Comparison of ENCODE assay signal across 32 cellular contexts in the genomic region with DNA sequence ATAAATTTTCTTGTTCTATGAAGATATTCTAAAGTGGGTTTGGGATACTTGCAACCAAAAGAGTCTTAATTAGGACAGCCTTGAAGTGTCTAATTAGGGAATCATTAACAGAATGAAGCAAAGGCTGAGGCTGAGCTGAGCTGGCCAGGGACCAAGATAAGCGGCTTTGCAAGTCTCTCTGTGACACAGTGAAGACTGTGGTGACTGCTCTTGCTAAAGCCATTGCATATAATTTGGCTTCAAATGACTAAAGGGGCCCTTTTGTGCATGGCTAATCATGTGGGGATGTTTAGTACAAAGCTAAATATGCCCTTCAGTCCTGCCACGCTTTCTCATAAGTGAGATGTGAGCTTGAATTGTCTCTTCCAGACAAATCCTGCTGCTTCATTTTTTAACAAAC. TPM values are rescaled to one million over a fixed set of nuclear protein-coding genes. Genes with fewer than 3 reads are reported as not detected.
DNase-seq lines count a peak whose midpoint lies in the region; ATAC-seq, FAIRE-seq and TF ChIP-seq lines count a peak whose summit lies in the region.
"Had no signal": no experiment of that assay in that cellular context is flagged by ENCODE, and none has a peak within 500 bp of the region (broad histone marks: within the 10 kb centered on the region; RNA-seq: fewer than 3 reads in every experiment).

No MANE protein-coding gene starts in this region.

- H3K4me1 ChIP-seq in GM12878 (ENCODE audit: control insufficient read depth, insufficient read depth, low read length), result no peaks in the 10 kb centered on the region
- H3K4me1 ChIP-seq: HAP-1 had no signal

- in situ Hi-C loops in GM12878 (cut with MboI), result loop anchor here (10.0 kb wide), 1 partner anchor 613 kb away; no protein-coding TSS in a partner anchor

- H4K20me1 ChIP-seq in GM12878 (ENCODE audit: control insufficient read depth, insufficient read depth), result no peaks in the 10 kb centered on the region

- no peak overlapping the region for H2AFZ ChIP-seq in GM12878 (ENCODE audit: control insufficient read depth, low read depth, low read length)
- H2AFZ ChIP-seq: GM23248 had no signal

- H3K4me2 ChIP-seq in GM12878 (ENCODE audit: control insufficient read depth, insufficient read depth), result no peak overlapping the region
- H3K4me2 ChIP-seq: A549 had no signal

- intact Hi-C loops in GM12878 (cut with micrococcal nuclease; ENCODE audit: unreplicated experiment), result loop anchor here (10.0 kb wide), 3 partner anchors 583 to 1063 kb away; no protein-coding TSS in a partner anchor
- intact Hi-C loops in activated T-helper 2 cell treated with anti-CD3 and anti-CD28 coated beads, Interferon-gamma antibody, Interleukin-2, Interleukin-4, amounts not matched to agents 10 μg/mL and 5 μg/mL and 100 μg/mL, durations not matched to agents 14 hours and 24 hours and 36 hours (cut with micrococcal nuclease), result loop anchor here (5.0 to 10.0 kb wide), 5 partner anchors 186 to 1446 kb away; partner anchors contain the start of genes HHIP and MMAA

- no peaks in the 10 kb centered on the region for H3K79me2 ChIP-seq in GM12878 (ENCODE audit: control insufficient read depth, insufficient read depth, low read length)

- H3K4me3 ChIP-seq in GM12878, result no peak overlapping the region
- H3K4me3 ChIP-seq: A549, GM23248, HAP-1, SJSA1 had no signal

- no peak overlapping the region for H3K27ac Mint-ChIP-seq in activated T-helper 2 cell treated with anti-CD3 and anti-CD28 coated beads, Interferon-gamma antibody, Interleukin-2, Interleukin-4, amounts not matched to agents 10 μg/mL and 5 μg/mL and 100 μg/mL, durations not matched to agents 14 hours and 24 hours and 36 hours
- no peak overlapping the region for H3K27ac Mint-ChIP-seq in activated naive CD4-positive, alpha-beta T cell treated with anti-CD3 and anti-CD28 coated beads, Interleukin-2, amount 10 ng/mL, durations not matched to agents 7 days and 5 days
- H3K27ac Mint-ChIP-seq: CD4-positive, alpha-beta memory T cell; HFFc6 had no signal

- no peak overlapping the region for H3K27ac ChIP-seq in GM12878 (ENCODE audit: control insufficient read depth, insufficient read depth)
- H3K27ac ChIP-seq: A549, GM23248, SJSA1 had no signal

- WGBS in GM12878 (ENCODE audit: insufficient coverage, insufficient replicate concordance, low lambda C conversion rate, missing lambda C conversion rate), result 0% methylated on average over 2 of the region's 2 CpGs

- H3K9ac ChIP-seq in GM12878 (ENCODE audit: control insufficient read depth, insufficient read depth, low read length), result no peak overlapping the region
- H3K9ac ChIP-seq: GM23248 had no signal

- POLR2A ChIA-PET in GM12878 (lab: Charles Lee), result no interaction called here

- FAIRE-seq in D721Med (lab: Jason Lieb, UNC) (peak; percentile 71), GM12878 (lab: Jason Lieb, UNC) (no peak)
- FAIRE-seq: A549, GM18507, HTR-8/SVneo had no signal

- peaks cover 19% of the 10 kb centered on the region for H3K27me3 Mint-ChIP-seq in activated T-helper 2 cell treated with anti-CD3 and anti-CD28 coated beads, Interferon-gamma antibody, Interleukin-2, Interleukin-4, amounts not matched to agents 10 μg/mL and 5 μg/mL and 100 μg/mL, durations not matched to agents 14 hours and 24 hours and 36 hours (ENCODE audit: low read depth)
- H3K27me3 Mint-ChIP-seq in activated naive CD4-positive, alpha-beta T cell treated with anti-CD3 and anti-CD28 coated beads, Interleukin-2, amount 10 ng/mL, durations not matched to agents 7 days and 5 days, result no peaks in the 10 kb centered on the region

- no TSS peak for BruUV-seq in GM12878 (replicated peaks; lab: Mats Ljungman, UMichigan)

- CTCF ChIA-PET in GM12878 (lab: Yijun Ruan, JAX), result interaction anchor here (0.8 kb wide), 1 partner anchor 889 kb away, joined by 3 read pairs; no protein-coding TSS in a partner anchor
- CTCF ChIA-PET in activated naive CD4-positive, alpha-beta T cell treated with anti-CD3 and anti-CD28 coated beads, Interleukin-2, amount 10 ng/mL, durations not matched to agents 7 days and 5 days (lab: Charles Lee), result no interaction called here

- H3K36me3 ChIP-seq in GM12878 (ENCODE audit: control insufficient read depth in 2 of 2, insufficient read depth in 2 of 2, low read length in 1 of 2), result no peaks in the 10 kb centered on the region
- H3K36me3 ChIP-seq: HAP-1, SJSA1 had no signal

- no peaks in the 10 kb centered on the region; a peak in 1 of 4 replicates for H3K27me3 ChIP-seq in GM12878 (replicated peaks in 1 of 2; ENCODE audit: control insufficient read depth in 2 of 2, insufficient read depth in 2 of 2, low read length in 1 of 2)
- H3K27me3 ChIP-seq: SJSA1 had no signal

- DNase-seq in D721Med (ENCODE audit: insufficient read length, low spot score) (no peak), GM12878 (ENCODE audit: low read depth, low spot score) (no peak), kidney tubule cell (ENCODE audit: low spot score) (peak; percentile 77), retina (peak; percentile 34)
- DNase-seq in stimulated activated CD4-positive, alpha-beta T cell treated with anti-CD3 and anti-CD28 coated beads, Interleukin-2, amount 100 ng/mL, for 48 hours, result no peak
- DNase-seq in activated T-helper 2 cell treated with anti-CD3 and anti-CD28 coated beads, Interferon-gamma antibody, Interleukin-2, Interleukin-4, amounts not matched to agents 10 μg/mL and 5 μg/mL and 100 μg/mL, durations not matched to agents 14 hours and 24 hours and 36 hours (ENCODE audit: low spot score), result no peak
- DNase-seq in activated naive CD4-positive, alpha-beta T cell treated with anti-CD3 and anti-CD28 coated beads, Interleukin-2, amount 10 ng/mL, durations not matched to agents 7 days and 5 days, result no peak
- DNase-seq: AML-193; C1 segment of cervical spinal cord; CD4-positive, alpha-beta memory T cell; COR-L47; DMS79 treated with DMSO at 0.1 percent for 48 hours; GF-D8; GM23248; HFFc6; KBM-7; MV-4-11; NCI-H1105; NCI-H1436 treated with DMSO at 0.1 percent for 48 hours; NCI-H187 treated with DMSO at 0.1 percent for 48 hours; NCI-H446; NCI-H524 treated with DMSO at 0.1 percent for 48 hours; NCI-H774; Right ventricle myocardium superior; RPMI8226 had no signal

- TF ChIP-seq RAD21 in GM12878 (IDR thresholded peaks at IDR 0.05; ENCODE audit: insufficient read depth, low read depth, low read length), result no peak

- no peaks in the 10 kb centered on the region for H3K9me3 Mint-ChIP-seq in activated T-helper 2 cell treated with anti-CD3 and anti-CD28 coated beads, Interferon-gamma antibody, Interleukin-2, Interleukin-4, amounts not matched to agents 10 μg/mL and 5 μg/mL and 100 μg/mL, durations not matched to agents 14 hours and 24 hours and 36 hours
- H3K9me3 Mint-ChIP-seq in activated naive CD4-positive, alpha-beta T cell treated with anti-CD3 and anti-CD28 coated beads, Interleukin-2, amount 10 ng/mL, durations not matched to agents 7 days and 5 days, result no peaks in the 10 kb centered on the region
- H3K9me3 Mint-ChIP-seq: CD4-positive, alpha-beta memory T cell; HFFc6 had no signal

- RAD21 ChIA-PET in GM12878 (lab: Charles Lee; ENCODE audit: unreplicated experiment), result no interaction called here

- SMC1A ChIA-PET in GM12878 (lab: Charles Lee; ENCODE audit: uncharacterized antibody, unreplicated experiment), result no interaction called here

- no peaks in the 10 kb centered on the region for H3K36me3 Mint-ChIP-seq in activated T-helper 2 cell treated with anti-CD3 and anti-CD28 coated beads, Interferon-gamma antibody, Interleukin-2, Interleukin-4, amounts not matched to agents 10 μg/mL and 5 μg/mL and 100 μg/mL, durations not matched to agents 14 hours and 24 hours and 36 hours (ENCODE audit: low read depth)
- H3K36me3 Mint-ChIP-seq in activated naive CD4-positive, alpha-beta T cell treated with anti-CD3 and anti-CD28 coated beads, Interleukin-2, amount 10 ng/mL, durations not matched to agents 7 days and 5 days, result no peaks in the 10 kb centered on the region
- H3K36me3 Mint-ChIP-seq: CD4-positive, alpha-beta memory T cell had no signal

- H3K4me3 Mint-ChIP-seq in activated T-helper 2 cell treated with anti-CD3 and anti-CD28 coated beads, Interferon-gamma antibody, Interleukin-2, Interleukin-4, amounts not matched to agents 10 μg/mL and 5 μg/mL and 100 μg/mL, durations not matched to agents 14 hours and 24 hours and 36 hours (ENCODE audit: low read depth), result no peak overlapping the region
- no peak overlapping the region for H3K4me3 Mint-ChIP-seq in activated naive CD4-positive, alpha-beta T cell treated with anti-CD3 and anti-CD28 coated beads, Interleukin-2, amount 10 ng/mL, durations not matched to agents 7 days and 5 days
- H3K4me3 Mint-ChIP-seq: CD4-positive, alpha-beta memory T cell; HFFc6 had no signal

- no peak for TF ChIP-seq CTCF in D721Med (IDR thresholded peaks at IDR 0.05; ENCODE audit: insufficient read depth, missing control alignments)
- no peak for TF ChIP-seq CTCF in GM12878 (IDR thresholded peaks at IDR 0.05 in 2 of 3, conservative IDR thresholded peaks at IDR 0.05 in 1 of 3; ENCODE audit: control insufficient read depth in 2 of 3, extremely low read depth in 1 of 3, insufficient read depth in 1 of 3, low read depth in 3 of 3, low read length in 3 of 3)

- peaks cover 10% of the 10 kb centered on the region for H3K4me1 Mint-ChIP-seq in activated T-helper 2 cell treated with anti-CD3 and anti-CD28 coated beads, Interferon-gamma antibody, Interleukin-2, Interleukin-4, amounts not matched to agents 10 μg/mL and 5 μg/mL and 100 μg/mL, durations not matched to agents 14 hours and 24 hours and 36 hours (ENCODE audit: low read depth)
- H3K4me1 Mint-ChIP-seq in activated naive CD4-positive, alpha-beta T cell treated with anti-CD3 and anti-CD28 coated beads, Interleukin-2, amount 10 ng/mL, durations not matched to agents 7 days and 5 days, result peaks cover 13% of the 10 kb centered on the region

- peak; percentile 41; the same call in 2 of the 3 replicates for ATAC-seq in GM12878
- ATAC-seq: A549 had no signal

- no peak for TF ChIP-seq EP300 in GM12878 (IDR thresholded peaks at IDR 0.05; ENCODE audit: borderline replicate concordance in 1 of 2, control insufficient read depth in 1 of 2, low read depth in 2 of 2, low read length in 2 of 2)

- H3K9me3 ChIP-seq in GM12878 (replicated peaks; ENCODE audit: control insufficient read depth, insufficient read depth, low read length), result no peaks in the 10 kb centered on the region
- H3K9me3 ChIP-seq: A549, HAP-1, SJSA1 had no signal

- TF ChIP-seq POLR2A in GM12878 (IDR thresholded peaks at IDR 0.05; ENCODE audit: low read depth, low read length), result no peak

RNA-seq across cellular contexts. Expression of gene GYPA, which starts 31.2 kb away (rescaled TPM):
- not detected in 2 replicates for total RNA-seq in GM12878 (2013; cell fraction: nucleolus; rRNA removed)
- total RNA-seq in GM12878 (2014; rRNA removed) (not detected in 2 replicates), GM12878 (2014; rRNA removed; fragmentation: Illumina TruSeq; extraction: Trizol) (not detected in 2 replicates), GM12878 (2021) (not detected in 2 replicates)
- not detected for polyA plus RNA-seq in GM12878 (2011; ENCODE audit: low read depth)
- polyA plus RNA-seq in GM12878 (2011; rRNA removed) (not detected in 2 replicates), GM12878 (2014; fragmentation: Illumina TruSeq; extraction: Trizol) (not detected in 2 replicates), GM12878 (2014; fragmentation: Nextera tagmentation; extraction: Ambion mirVana) (not detected), GM12878 (2014; rRNA removed) (not detected in 2 replicates), GM12878 (2016; fragmentation: Nextera tagmentation; extraction: Ambion mirVana) (not detected)
- polyA plus RNA-seq in GM12878 (2011; cell fraction: cytosol; rRNA removed), result not detected in 2 replicates
- not detected in 2 replicates for polyA plus RNA-seq in GM12878 (2011; cell fraction: nucleus; rRNA removed)
- polyA plus RNA-seq in GM12878 (2012), result not detected in 2 replicates
- polyA minus RNA-seq in GM12878 (2011; rRNA and poly(A)+ RNA removed), result not detected in 2 replicates
- polyA minus RNA-seq in GM12878 (2011; cell fraction: cytosol; rRNA and poly(A)+ RNA removed), result not detected in 2 replicates
- not detected in 2 replicates for polyA minus RNA-seq in GM12878 (2011; cell fraction: nucleus; rRNA and poly(A)+ RNA removed)
- not detected in 2 replicates for total RNA-seq in activated T-helper 2 cell treated with anti-CD3 and anti-CD28 coated beads, Interferon-gamma antibody, Interleukin-2, Interleukin-4, amounts not matched to agents 10 μg/mL and 5 μg/mL and 100 μg/mL, durations not matched to agents 14 hours and 24 hours and 36 hours
- total RNA-seq: CD4-positive, alpha-beta memory T cell; GM23248; HFFc6; LHCN-M2; MCF 10A; Right ventricle myocardium superior; SJSA1 had no signal
- polyA plus RNA-seq: A549; CD4-positive, alpha-beta memory T cell; GM23248 had no signal

Comparison
In these comparisons a context has a peak if more than half of its experiments do, and no peak if none do; other contexts are left out.
1. DNase-seq: peak in kidney tubule cell (single experiment) and retina (single experiment); none in D721Med (single experiment), GM12878 (single experiment), stimulated activated CD4-positive, alpha-beta T cell treated with anti-CD3 and anti-CD28 coated beads, Interleukin-2, amount 100 ng/mL, for 48 hours (0 of 2), activated T-helper 2 cell treated with anti-CD3 and anti-CD28 coated beads, Interferon-gamma antibody, Interleukin-2, Interleukin-4, amounts not matched to agents 10 μg/mL and 5 μg/mL and 100 μg/mL, durations not matched to agents 14 hours and 24 hours and 36 hours (single experiment) and activated naive CD4-positive, alpha-beta T cell treated with anti-CD3 and anti-CD28 coated beads, Interleukin-2, amount 10 ng/mL, durations not matched to agents 7 days and 5 days (single experiment).